26 cellular contexts compared by ENCODE assay signal in the genomic region with DNA sequence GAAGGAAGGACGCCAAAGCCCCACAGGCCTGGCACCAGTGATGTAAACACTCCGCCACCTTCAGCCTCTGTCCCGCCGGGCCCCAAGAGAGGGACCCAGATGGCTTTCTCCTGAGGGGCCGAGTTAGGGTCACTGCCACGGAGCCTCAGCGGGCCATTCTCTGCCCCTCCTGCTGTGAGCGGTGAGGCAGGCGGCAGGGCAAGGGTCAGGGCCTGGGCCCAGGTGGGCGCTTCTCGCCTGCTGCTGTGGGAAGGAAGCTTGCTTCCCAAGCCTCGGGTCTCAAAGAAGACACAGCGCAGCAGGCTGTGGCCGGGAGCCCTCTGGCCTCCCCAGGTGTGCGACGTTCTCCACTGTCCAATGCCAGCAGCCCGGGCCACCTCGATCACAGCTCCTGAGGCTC.
"Had no signal": no experiment of that assay in that cellular context is flagged by ENCODE, and none has a peak within 500 bp of the region (broad histone marks: within the 10 kb centered on the region; RNA-seq: fewer than 3 reads in every experiment).

No MANE protein-coding gene starts in this region.

- FAIRE-seq: colon, keratinocyte had no signal

- H3K27ac ChIP-seq: epithelial cell of prostate, esophagus muscularis mucosa, gastroesophageal sphincter, left ventricle myocardium inferior, parathyroid adenoma, psoas muscle, sigmoid colon, skin epidermis, stomach, thoracic aorta, transverse colon had no signal

- H3K9me3 Mint-ChIP-seq: dendritic cell treated with granulocyte-macrophage colony-stimulating factor and Interleukin-4, amounts not matched to agents 40 ng/mL and 50 ng/mL, for 4 days; effector memory CD8-positive, alpha-beta T cell; immature natural killer cell; neural crest cell had no signal

- H3K36me3 ChIP-seq: esophagus muscularis mucosa, gastroesophageal sphincter, left ventricle myocardium inferior, sigmoid colon, stomach, thoracic aorta, transverse colon had no signal

- DNase-seq: cerebellar nuclear complex; effector memory CD8-positive, alpha-beta T cell; immature natural killer cell; left cardiac atrium; left ventricle myocardium inferior; mesenchymal stem cell; naive B cell; occipital lobe; psoas muscle; sigmoid colon; stimulated activated CD4-positive, alpha-beta T cell treated with anti-CD3 and anti-CD28 coated beads, Interleukin-12 subunit alpha, Interleukin-12 subunit beta, amount 100 ng/mL, for 4 hours; stimulated activated naive CD4-positive, alpha-beta T cell; stomach; substantia nigra; transverse colon had no signal

- ATAC-seq: effector memory CD8-positive, alpha-beta T cell; gastroesophageal sphincter; left cardiac atrium; psoas muscle had no signal

- H3K27me3 Mint-ChIP-seq: dendritic cell treated with granulocyte-macrophage colony-stimulating factor and Interleukin-4, amounts not matched to agents 40 ng/mL and 50 ng/mL, for 4 days had no signal

- H3K4me3 Mint-ChIP-seq: dendritic cell treated with granulocyte-macrophage colony-stimulating factor and Interleukin-4, amounts not matched to agents 40 ng/mL and 50 ng/mL, for 4 days; effector memory CD8-positive, alpha-beta T cell; immature natural killer cell; naive B cell; neural crest cell had no signal

- H3K4me1 ChIP-seq: esophagus muscularis mucosa, gastroesophageal sphincter, left ventricle myocardium inferior, parathyroid adenoma, psoas muscle, sigmoid colon, stomach, transverse colon had no signal

- H3K9ac ChIP-seq: parathyroid adenoma had no signal

- H3K27me3 ChIP-seq: esophagus muscularis mucosa, gastroesophageal sphincter, sigmoid colon, stomach, transverse colon had no signal

- H3K36me3 Mint-ChIP-seq: immature natural killer cell, naive B cell had no signal

- H3K27ac Mint-ChIP-seq: dendritic cell treated with granulocyte-macrophage colony-stimulating factor and Interleukin-4, amounts not matched to agents 40 ng/mL and 50 ng/mL, for 4 days; immature natural killer cell; naive B cell had no signal

- H2AFZ ChIP-seq: parathyroid adenoma had no signal

- H3K4me3 ChIP-seq: esophagus muscularis mucosa, gastroesophageal sphincter, left ventricle myocardium inferior, lung, psoas muscle, sigmoid colon, skin epidermis, stomach, thoracic aorta, transverse colon had no signal

- H3K9me3 ChIP-seq: esophagus muscularis mucosa, gastroesophageal sphincter, left ventricle myocardium inferior, psoas muscle, sigmoid colon, stomach, thoracic aorta, transverse colon had no signal

- H3K79me2 ChIP-seq: parathyroid adenoma had no signal
